Comparison of ENCODE assay signal across 8 cellular contexts in genomic region chr6:113970808-113971676, GRCh38. TPM values are rescaled to one million over a fixed set of nuclear protein-coding genes. Genes with fewer than 3 reads are reported as not detected.
DNase-seq lines count a peak whose midpoint lies in the region; ATAC-seq and TF ChIP-seq lines count a peak whose summit lies in the region.

Gene HDAC2, minus strand, starts transcription at chr6:113971148. Its CDS starts 240 bp downstream, at chr6:113970908.

- peaks cover 39% of the 10 kb centered on the region for H3K4me1 Mint-ChIP-seq in HFFc6 (ENCODE audit: low read depth)

- peak within 1 kb of the TSS; percentile 0 for H2AK5ac ChIP-seq in trophoblast cell (ENCODE audit: low read length)

- DNase-seq in HFFc6 (peak; percentile 67), NB4 (ENCODE audit: low read depth) (peak; percentile 97), Right ventricle myocardium superior (peak; percentile 92), trophoblast cell (peak; percentile 51 to 84), transverse colon (peak; percentile 87)
- DNase-seq in activated naive CD8-positive, alpha-beta T cell treated with anti-CD3 and anti-CD28 coated beads, Interleukin-2, amount 50 U/mL, for 16 hours (ENCODE audit: low read depth, low spot score): peak; percentile 77

- no peaks in the 10 kb centered on the region for H3K9me3 Mint-ChIP-seq in HFFc6

- peak within 1 kb of the TSS; percentile 94 for H3K4me3 Mint-ChIP-seq in HFFc6

- TF ChIP-seq CTCF in HFFc6 (IDR thresholded peaks at IDR 0.05) (peak; percentile 56), NB4 (IDR thresholded peaks at IDR 0.05; ENCODE audit: low read depth, low read length) (no peak), SU-DHL-6 (IDR thresholded peaks at IDR 0.05; ENCODE audit: insufficient read depth, low read length, poor library complexity, severe bottlenecking) (no peak), transverse colon (IDR thresholded peaks at IDR 0.05) (peak in 1 of 5 experiments; percentile 24)

- H3K27ac ChIP-seq in SU-DHL-6 (ENCODE audit: low read depth, low read length) (peak within 1 kb of the TSS; percentile 85), trophoblast cell (ENCODE audit: low read depth, low read length) (peak within 1 kb of the TSS; percentile 68), transverse colon (peak within 1 kb of the TSS; percentile 94 to 97 (median 96))

- H3K14ac ChIP-seq in trophoblast cell (ENCODE audit: low read length): peak within 1 kb of the TSS; percentile 81

- TF ChIP-seq EP300 in transverse colon (IDR thresholded peaks at IDR 0.05; ENCODE audit: low read depth): no peak

- H2AFZ ChIP-seq in SU-DHL-6 (ENCODE audit: low read depth, low read length, severe bottlenecking): peak within 1 kb of the TSS; percentile 99
- peak within 1 kb of the TSS; percentile 90 for H2AFZ ChIP-seq in trophoblast cell (ENCODE audit: insufficient read depth, low read length, poor library complexity)

- H3K9me3 ChIP-seq in SU-DHL-6 (ENCODE audit: insufficient read depth, low read length) (no peaks in the 10 kb centered on the region), trophoblast cell (ENCODE audit: insufficient read depth, low read depth, low read length) (no peaks in the 10 kb centered on the region), transverse colon (no peaks in the 10 kb centered on the region)

- H3K79me2 ChIP-seq in SU-DHL-6 (ENCODE audit: insufficient read depth, low read length) (peaks cover 50% of the 10 kb centered on the region), trophoblast cell (ENCODE audit: control insufficient read depth, insufficient read depth, low read length, poor library complexity) (peaks cover 27% of the 10 kb centered on the region)

- peaks cover 2% of the 10 kb centered on the region; the same call in 1 of the 2 replicates for H3K27me3 Mint-ChIP-seq in HFFc6 (ENCODE audit: insufficient read depth)

- H3K4me1 ChIP-seq in trophoblast cell (ENCODE audit: control insufficient read depth in 1 of 2, insufficient read depth in 2 of 2, low read length in 2 of 2) (peaks cover 0 to 3% of the 10 kb centered on the region in 2 experiments), transverse colon (peaks cover 0 to 40% (median 20%) of the 10 kb centered on the region in 4 donors)

- peak within 1 kb of the TSS; percentile 99 for H3K27ac Mint-ChIP-seq in HFFc6

- H4K20me1 ChIP-seq in SU-DHL-6 (ENCODE audit: low read depth, low read length): peaks cover 25% of the 10 kb centered on the region

- H4K8ac ChIP-seq in trophoblast cell (ENCODE audit: low read depth, low read length): peak within 1 kb of the TSS; percentile 87

- H3K4me3 ChIP-seq in NB4 (ENCODE audit: low read depth, low read length): peak within 1 kb of the TSS; percentile 80
- H3K4me3 ChIP-seq in SU-DHL-6 (ENCODE audit: insufficient read depth, low read length, poor library complexity, severe bottlenecking): peak within 1 kb of the TSS; percentile 96
- H3K4me3 ChIP-seq in trophoblast cell (ENCODE audit: low read depth, low read length): peak within 1 kb of the TSS; percentile 98
- peak within 1 kb of the TSS; percentile 90 to 96 (median 92) for H3K4me3 ChIP-seq in transverse colon

- peak within 1 kb of the TSS; percentile 92 for H3K4ac ChIP-seq in trophoblast cell (ENCODE audit: low read depth, low read length)

- H3K36me3 Mint-ChIP-seq in HFFc6 (ENCODE audit: low read depth): no peaks in the 10 kb centered on the region

- H3K9me2 ChIP-seq in SU-DHL-6 (replicated peaks; ENCODE audit: insufficient read depth, low read length): no peaks in the 10 kb centered on the region

- H3F3A ChIP-seq in SU-DHL-6 (ENCODE audit: insufficient read depth): no peaks in the 10 kb centered on the region

- no peaks in the 10 kb centered on the region for H3K36me3 ChIP-seq in SU-DHL-6 (ENCODE audit: low read length)
- H3K36me3 ChIP-seq in trophoblast cell (ENCODE audit: control insufficient read depth in 1 of 2, insufficient read depth in 2 of 2, low read length in 2 of 2): no peaks in the 10 kb centered on the region
- H3K36me3 ChIP-seq in transverse colon: no peaks in the 10 kb centered on the region

- H2BK12ac ChIP-seq in trophoblast cell (ENCODE audit: low read length): peak within 1 kb of the TSS; percentile 61

- H3K23ac ChIP-seq in trophoblast cell (ENCODE audit: low read length): peak within 1 kb of the TSS; percentile 17

- ATAC-seq in Right ventricle myocardium superior (ENCODE audit: poor library complexity): peak; percentile 95

- no CpG with 5 or more reads among the region's 82 CpGs for WGBS in trophoblast cell (ENCODE audit: extremely low coverage, insufficient coverage, insufficient read length)
- 1% methylated on average over 70 of the region's 82 CpGs; no CpG with 5 or more reads in 1 of the 2 donors for WGBS in transverse colon (ENCODE audit: low coverage in 1 of 2), 2 donors

- intact Hi-C loops in Right ventricle myocardium superior (cut with DNase I): no loop called here
- intact Hi-C loops in transverse colon (cut with DNase I; ENCODE audit: low total_unique reads): no loop called here

- peaks cover 15% of the 10 kb centered on the region for H3K79me1 ChIP-seq in trophoblast cell (ENCODE audit: low read length)

- H3K27me3 ChIP-seq in SU-DHL-6 (ENCODE audit: low read length) (no peaks in the 10 kb centered on the region), trophoblast cell (ENCODE audit: insufficient read depth, low read length) (no peaks in the 10 kb centered on the region), transverse colon (no peaks in the 10 kb centered on the region)

- peak within 1 kb of the TSS; percentile 93 for H3K18ac ChIP-seq in trophoblast cell (ENCODE audit: low read length)

- H2BK5ac ChIP-seq in trophoblast cell (ENCODE audit: low read depth, low read length, poor library complexity): peak within 1 kb of the TSS; percentile 71

- H2BK120ac ChIP-seq in trophoblast cell (ENCODE audit: insufficient read depth, low read length, poor library complexity): peak within 1 kb of the TSS; percentile 80

- TF ChIP-seq POLR2A in GM10847 (IDR thresholded peaks at IDR 0.05; ENCODE audit: extremely low read depth, insufficient read length) (peak; percentile 68), NB4 (IDR thresholded peaks at IDR 0.05; ENCODE audit: extremely low read depth, insufficient read length) (peak; percentile 60), transverse colon (IDR thresholded peaks at IDR 0.05) (peak; percentile 70)

- H3K4me2 ChIP-seq in SU-DHL-6 (ENCODE audit: low read depth, low read length, poor library complexity, severe bottlenecking) (peak within 1 kb of the TSS; percentile 81), trophoblast cell (ENCODE audit: low read length) (peak within 1 kb of the TSS; percentile 69)

- H3K9ac ChIP-seq in SU-DHL-6 (ENCODE audit: low read length): peak within 1 kb of the TSS; percentile 99
- peak within 1 kb of the TSS; percentile 99 for H3K9ac ChIP-seq in trophoblast cell (ENCODE audit: low read length)

- peak within 1 kb of the TSS; percentile 81 for H4K91ac ChIP-seq in trophoblast cell (ENCODE audit: low read depth, low read length)

- in situ Hi-C loops in transverse colon (cut with MboI; ENCODE audit: low pct_ligation_motif_present in 1 of 4, low pct_unique_long_range_greater_than_20kb in 1 of 4, low sequenced_read_pairs in 3 of 4): no loop called here

- peak within 1 kb of the TSS; percentile 74 for H4K12ac ChIP-seq in trophoblast cell (ENCODE audit: low read depth, low read length)

RNA-seq across cellular contexts. Expression of gene HDAC2, which starts in this region (rescaled TPM):
- 100 to 1,000 TPM in 4 of 6 experiments, 10 to 100 TPM in 2; 85.8 to 108 (median 103) TPM for total RNA-seq in HFFc6 (2021; fragmentation: NEBNext Ultra II Directional; extraction: Animal tissue kit (Norgen Biotek cat#: 25700))
- total RNA-seq in Right ventricle myocardium superior (41.0 TPM), transverse colon (10 to 100 TPM; 26.6 to 60.8 (median 38.0) TPM)
- 145 TPM in 2 replicates for polyA plus RNA-seq in trophoblast cell (2013)

Comparison
In these comparisons a context has a peak if more than half of its experiments do, and no peak if none do; other contexts are left out.
1. Peak in every context shown above with its lines: DNase-seq, ATAC-seq, H3K4me3 ChIP-seq and H3K27ac ChIP-seq.